ENCODE assay signal across 25 cellular contexts in genomic region chr7:123601530-123601929, GRCh38. TPM values are rescaled to one million over a fixed set of nuclear protein-coding genes. Genes with fewer than 3 reads are reported as not detected.
DNase-seq lines count a peak whose midpoint lies in the region; TF ChIP-seq lines count a peak whose summit lies in the region.
"Had no signal": no experiment of that assay in that cellular context is flagged by ENCODE, and none has a peak within 500 bp of the region (broad histone marks: within the 10 kb centered on the region; RNA-seq: fewer than 3 reads in every experiment).

ASB15 (plus strand) TSS chr7:123601821; CDS start chr7:123614503, 12,682 bp downstream.

- BruUV-seq in mammary epithelial cell (replicated peaks; lab: Mats Ljungman, UMichigan) (no TSS peak), MCF 10A (replicated peaks; lab: Mats Ljungman, UMichigan) (no TSS peak)

- DNase-seq in mammary epithelial cell (no peak), MCF 10A (ENCODE audit: unreplicated experiment) (no peak), SK-N-DZ (ENCODE audit: low spot score) (peak; percentile 35), right atrium auricular region (ENCODE audit: low spot score) (no peak), testis (peak; percentile 40), globus pallidus (ENCODE audit: low spot score) (no peak), HK-2 (ENCODE audit: unreplicated experiment) (no peak), NCI-H146 treated with DMSO at 0.1 percent for 48 hours (lab: John Stamatoyannopoulos, UW; ENCODE audit: unreplicated experiment) (no peak)
- DNase-seq: activated CD8-positive, alpha-beta T cell treated with anti-CD3 and anti-CD28 coated beads, Interleukin-2, amount 10 ng/mL, durations not matched to agents 7 days and 5 days; cortex of kidney; endodermal cell; glutamatergic neuron; NCI-H1694; NCI-H446 treated with DMSO at 0.1 percent for 48 hours; stimulated activated CD4-positive, alpha-beta T cell treated with anti-CD3 and anti-CD28 coated beads, Interleukin-1b, Interleukin-23, amount 100 ng/mL, for 48 hours; substantia nigra had no signal

- no peaks in the 10 kb centered on the region for H3K27me3 Mint-ChIP-seq in MCF 10A (ENCODE audit: insufficient read depth, unreplicated experiment)

- TF ChIP-seq POLR2A in testis (IDR thresholded peaks at IDR 0.05): no peak

- H2AFZ ChIP-seq in mammary epithelial cell (ENCODE audit: low read depth, low read length): peak within 1 kb of the TSS; percentile 44
- H2AFZ ChIP-seq: parathyroid adenoma had no signal

- H3K27ac ChIP-seq in mammary epithelial cell (ENCODE audit: insufficient read depth, low read depth, low read length): no peak within 1 kb of the TSS
- peak within 1 kb of the TSS; percentile 71 to 90 for H3K27ac ChIP-seq in right atrium auricular region
- no peak within 1 kb of the TSS for H3K27ac ChIP-seq in testis
- H3K27ac ChIP-seq: HL-60, parathyroid adenoma, RWPE1 had no signal

- H3K27ac Mint-ChIP-seq in MCF 10A (ENCODE audit: low read depth, unreplicated experiment): no peak within 1 kb of the TSS
- H3K27ac Mint-ChIP-seq: activated CD8-positive, alpha-beta T cell treated with anti-CD3 and anti-CD28 coated beads, Interleukin-2, amount 10 ng/mL, durations not matched to agents 7 days and 5 days; endodermal cell; mesothelial cell of epicardium; natural killer cell treated with Interleukin-12 subunit alpha and Interleukin-12 subunit beta and Interleukin-15 and Interleukin-18, amount 100 ng/mL, for 72 hours had no signal

- in situ Hi-C loops in mammary epithelial cell (cut with MboI; ENCODE audit: low sequenced_read_pairs in 2 of 2): no loop called here

- H3K27me3 ChIP-seq in mammary epithelial cell (ENCODE audit: insufficient read depth, low read length) (no peaks in the 10 kb centered on the region), right atrium auricular region (no peaks in the 10 kb centered on the region), testis (no peaks in the 10 kb centered on the region)

- H3K36me3 ChIP-seq in mammary epithelial cell (ENCODE audit: insufficient read depth, low read length): no peaks in the 10 kb centered on the region
- no peaks in the 10 kb centered on the region for H3K36me3 ChIP-seq in right atrium auricular region
- H3K36me3 ChIP-seq in testis (ENCODE audit: low read depth, missing control alignments): no peaks in the 10 kb centered on the region

- no peaks in the 10 kb centered on the region for H3K79me2 ChIP-seq in mammary epithelial cell (ENCODE audit: insufficient read depth, low read length)
- H3K79me2 ChIP-seq: parathyroid adenoma had no signal

- H3K9ac ChIP-seq in mammary epithelial cell (ENCODE audit: insufficient read depth, low read length): no peak within 1 kb of the TSS
- H3K9ac ChIP-seq: parathyroid adenoma had no signal

- CTCF ChIA-PET in mammary epithelial cell (lab: Charles Lee; ENCODE audit: low non-redundant PET): no interaction called here
- CTCF ChIA-PET in MCF 10A (lab: Yijun Ruan, JAX): interaction anchor here (1.6 kb wide), 1 partner anchor 20 kb away, joined by 3 read pairs; no protein-coding TSS in a partner anchor

- H3K4me1 Mint-ChIP-seq in MCF 10A (ENCODE audit: insufficient read depth, unreplicated experiment): peaks cover 8% of the 10 kb centered on the region

- H3K4me2 ChIP-seq in mammary epithelial cell (ENCODE audit: insufficient read depth, low read depth, low read length): no peak within 1 kb of the TSS

- H3K36me3 Mint-ChIP-seq in MCF 10A (ENCODE audit: insufficient read depth, unreplicated experiment): no peaks in the 10 kb centered on the region
- H3K36me3 Mint-ChIP-seq: mesothelial cell of epicardium; natural killer cell treated with Interleukin-12 subunit alpha and Interleukin-12 subunit beta and Interleukin-15 and Interleukin-18, amount 100 ng/mL, for 72 hours had no signal

- dilution Hi-C loops in mammary epithelial cell (cut with HindIII; ENCODE audit: low sequenced_read_pairs): no loop called here

- no peaks in the 10 kb centered on the region for H3K4me1 ChIP-seq in mammary epithelial cell (ENCODE audit: insufficient read depth, low read length)
- peaks cover 0 to 4% of the 10 kb centered on the region in 2 donors for H3K4me1 ChIP-seq in right atrium auricular region
- no peaks in the 10 kb centered on the region for H3K4me1 ChIP-seq in testis
- H3K4me1 ChIP-seq: parathyroid adenoma had no signal

- H4K20me1 ChIP-seq in mammary epithelial cell (ENCODE audit: insufficient read depth, low read length): no peaks in the 10 kb centered on the region

- intact Hi-C loops in mammary epithelial cell (cut with micrococcal nuclease): no loop called here
- intact Hi-C loops in MCF 10A (cut with micrococcal nuclease): no loop called here
- intact Hi-C loops in testis (cut with DNase I; ENCODE audit: low total_unique reads): no loop called here

- POLR2A ChIA-PET in MCF 10A (lab: Yijun Ruan, JAX): no interaction called here

- TF ChIP-seq CTCF in mammary epithelial cell (conservative IDR thresholded peaks at IDR 0.05 in 1 of 2, IDR thresholded peaks at IDR 0.05 in 1 of 2; ENCODE audit: extremely low read depth in 1 of 2, insufficient read depth in 1 of 2, low read depth in 1 of 2, low read length in 2 of 2) (no peak), MCF 10A (IDR thresholded peaks at IDR 0.05; ENCODE audit: unreplicated experiment) (no peak), right atrium auricular region (IDR thresholded peaks at IDR 0.05) (no peak), testis (IDR thresholded peaks at IDR 0.05) (no peak)

- 13% methylated on average over 4 of the region's 4 CpGs for WGBS in mammary epithelial cell (ENCODE audit: low coverage, missing lambda C conversion rate)
- WGBS in testis, 2 donors: 63 to 65% methylated on average over 4 of the region's 4 CpGs

- no peaks in the 10 kb centered on the region for H3K9me3 Mint-ChIP-seq in MCF 10A (ENCODE audit: unreplicated experiment)
- H3K9me3 Mint-ChIP-seq: endodermal cell; mesothelial cell of epicardium; natural killer cell treated with Interleukin-12 subunit alpha and Interleukin-12 subunit beta and Interleukin-15 and Interleukin-18, amount 100 ng/mL, for 72 hours had no signal

- no peak within 1 kb of the TSS for H3K4me3 Mint-ChIP-seq in MCF 10A (ENCODE audit: unreplicated experiment)
- H3K4me3 Mint-ChIP-seq: activated CD8-positive, alpha-beta T cell treated with anti-CD3 and anti-CD28 coated beads, Interleukin-2, amount 10 ng/mL, durations not matched to agents 7 days and 5 days; endodermal cell; mesothelial cell of epicardium; natural killer cell treated with Interleukin-12 subunit alpha and Interleukin-12 subunit beta and Interleukin-15 and Interleukin-18, amount 100 ng/mL, for 72 hours had no signal

- H3K9me3 ChIP-seq in mammary epithelial cell (replicated peaks; ENCODE audit: insufficient read depth, low read length): no peaks in the 10 kb centered on the region
- H3K9me3 ChIP-seq in right atrium auricular region: no peaks in the 10 kb centered on the region
- no peaks in the 10 kb centered on the region for H3K9me3 ChIP-seq in testis

- H3K4me3 ChIP-seq in mammary epithelial cell (replicated peaks in 1 of 3; ENCODE audit: insufficient read depth in 1 of 3, low read depth in 2 of 3, low read length in 3 of 3): no peak within 1 kb of the TSS
- H3K4me3 ChIP-seq in right atrium auricular region: peak within 1 kb of the TSS; percentile 15 to 34
- H3K4me3 ChIP-seq in testis: no peak within 1 kb of the TSS

RNA-seq across cellular contexts. Expression of gene ASB15, which starts in this region (rescaled TPM):
- total RNA-seq in mammary epithelial cell: not detected
- not detected for polyA plus RNA-seq in mammary epithelial cell
- polyA minus RNA-seq in mammary epithelial cell: not detected
- total RNA-seq in MCF 10A (2022): not detected in 2 replicates
- polyA plus RNA-seq in SK-N-DZ (2014; cell fraction: cytosol; rRNA removed): 0.01 TPM in 1 of 2 replicates, not detected in the other
- polyA plus RNA-seq in SK-N-DZ (2014; cell fraction: nucleus; rRNA removed): 0.07 and 0.76 TPM in 2 replicates
- total RNA-seq in right atrium auricular region: 10 to 100 TPM; 18.6 to 53.9 TPM
- 1 to 10 TPM; 1.1 to 2.4 TPM for total RNA-seq in testis
- 5.7 TPM for polyA plus RNA-seq in testis (ENCODE audit: insufficient read depth, low read depth, low replicate concordance)
- total RNA-seq: A673; activated CD8-positive, alpha-beta T cell treated with anti-CD3 and anti-CD28 coated beads, Interleukin-2, amount 10 ng/mL, durations not matched to agents 7 days and 5 days; Daoy; endodermal cell; left lobe of liver; mesothelial cell of epicardium; natural killer cell treated with Interleukin-12 subunit alpha and Interleukin-12 subunit beta and Interleukin-15 and Interleukin-18, amount 100 ng/mL, for 72 hours had no signal
- polyA plus RNA-seq: BJ had no signal

Comparison
In these comparisons a context has a peak if more than half of its experiments do, and no peak if none do; other contexts are left out.
1. RNA of gene ASB15 (total RNA-seq): 18.6 to 53.9 TPM in right atrium auricular region; 1.1 to 2.4 TPM in testis, not detected in mammary epithelial cell and not detected in MCF 10A; every median in the first group is over 4 times any median in the second.
2. DNase-seq: peak in SK-N-DZ (single experiment) and testis (single experiment); none in mammary epithelial cell (single experiment), MCF 10A (single experiment), right atrium auricular region (single experiment), globus pallidus (single experiment), HK-2 (single experiment) and NCI-H146 treated with DMSO at 0.1 percent for 48 hours (single experiment).
3. H3K27ac ChIP-seq: peak in right atrium auricular region (2 of 2); none in mammary epithelial cell (single experiment) and testis (0 of 2).
4. H3K4me3 ChIP-seq: peak in right atrium auricular region (2 of 2); none in mammary epithelial cell (0 of 3) and testis (0 of 2).